In the genomic region with DNA sequence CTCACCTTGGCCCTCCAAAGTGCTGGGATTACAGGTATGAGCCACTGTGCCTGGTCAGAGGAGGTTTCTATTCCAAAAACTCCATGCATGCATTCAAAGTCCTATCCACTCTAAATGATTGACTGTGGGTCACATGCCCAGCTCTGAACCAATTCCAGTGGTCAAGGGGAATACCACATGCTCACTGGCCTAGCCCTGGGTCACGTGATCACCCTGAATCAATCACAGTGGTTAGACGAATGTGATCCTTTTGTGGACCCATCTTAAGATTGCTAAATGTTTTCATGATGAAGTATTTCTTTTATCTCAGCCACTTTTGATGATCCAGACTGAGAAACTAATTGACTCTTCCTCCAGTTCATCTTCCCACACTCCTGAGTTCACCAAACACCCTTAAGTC, we compare ENCODE assay signal across 25 cellular contexts.
"Had no signal": no experiment of that assay in that cellular context is flagged by ENCODE, and none has a peak within 500 bp of the region (broad histone marks: within the 10 kb centered on the region; RNA-seq: fewer than 3 reads in every experiment).

No MANE protein-coding gene starts in this region.

- H3K4me1 Mint-ChIP-seq: activated CD4-positive, alpha-beta memory T cell treated with anti-CD3 and anti-CD28 coated beads, Interleukin-2, amount 10 ng/mL, durations not matched to agents 7 days and 5 days; activated CD4-positive, alpha-beta T cell treated with anti-CD3 and anti-CD28 coated beads, Interleukin-2, amount 10 ng/mL, durations not matched to agents 7 days and 5 days; activated naive CD4-positive, alpha-beta T cell treated with anti-CD3 and anti-CD28 coated beads, Interleukin-2, amount 10 ng/mL, durations not matched to agents 7 days and 5 days; activated naive CD8-positive, alpha-beta T cell treated with anti-CD3 and anti-CD28 coated beads, Interleukin-2, amount 10 ng/mL, durations not matched to agents 7 days and 5 days had no signal

- H3K9me3 Mint-ChIP-seq: activated CD4-positive, alpha-beta memory T cell treated with anti-CD3 and anti-CD28 coated beads, Interleukin-2, amount 10 ng/mL, durations not matched to agents 7 days and 5 days; activated CD4-positive, alpha-beta T cell treated with anti-CD3 and anti-CD28 coated beads, Interleukin-2, amount 10 ng/mL, durations not matched to agents 7 days and 5 days; activated naive CD4-positive, alpha-beta T cell treated with anti-CD3 and anti-CD28 coated beads, Interleukin-2, amount 10 ng/mL, durations not matched to agents 7 days and 5 days; activated T-cell treated with anti-CD3 and anti-CD28 coated beads, Interleukin-2, amount 50 U/mL, for 24 hours had no signal

- H3K4me3 Mint-ChIP-seq: activated CD4-positive, alpha-beta memory T cell treated with anti-CD3 and anti-CD28 coated beads, Interleukin-2, amount 10 ng/mL, durations not matched to agents 7 days and 5 days; activated CD4-positive, alpha-beta T cell treated with anti-CD3 and anti-CD28 coated beads, Interleukin-2, amount 10 ng/mL, durations not matched to agents 7 days and 5 days; activated naive CD4-positive, alpha-beta T cell treated with anti-CD3 and anti-CD28 coated beads, Interleukin-2, amount 10 ng/mL, durations not matched to agents 7 days and 5 days; activated naive CD8-positive, alpha-beta T cell treated with anti-CD3 and anti-CD28 coated beads, Interleukin-2, amount 10 ng/mL, durations not matched to agents 7 days and 5 days; activated T-cell treated with anti-CD3 and anti-CD28 coated beads, Interleukin-2, amount 50 U/mL, for 24 hours; activated T-cell treated with anti-CD3 and anti-CD28 coated beads, Interleukin-2, amount 50 U/mL, for 72 hours had no signal

- H3K27ac Mint-ChIP-seq: activated CD4-positive, alpha-beta memory T cell treated with anti-CD3 and anti-CD28 coated beads, Interleukin-2, amount 10 ng/mL, durations not matched to agents 7 days and 5 days; activated CD4-positive, alpha-beta T cell treated with anti-CD3 and anti-CD28 coated beads, Interleukin-2, amount 10 ng/mL, durations not matched to agents 7 days and 5 days; activated naive CD4-positive, alpha-beta T cell treated with anti-CD3 and anti-CD28 coated beads, Interleukin-2, amount 10 ng/mL, durations not matched to agents 7 days and 5 days; activated naive CD4-positive, alpha-beta T cell treated with anti-CD3 and anti-CD28 coated beads, Interleukin-2, amount 50 U/mL, for 72 hours; activated naive CD8-positive, alpha-beta T cell treated with anti-CD3 and anti-CD28 coated beads, Interleukin-2, amount 10 ng/mL, durations not matched to agents 7 days and 5 days; activated T-cell treated with anti-CD3 and anti-CD28 coated beads, Interleukin-2, amount 50 U/mL, for 24 hours; activated T-cell treated with anti-CD3 and anti-CD28 coated beads, Interleukin-2, amount 50 U/mL, for 72 hours had no signal

- H3K36me3 ChIP-seq: ascending aorta, breast epithelium, cardiac muscle cell, colonic mucosa had no signal

- H3K9me3 ChIP-seq: breast epithelium, colonic mucosa had no signal

- DNase-seq: activated CD4-positive, alpha-beta memory T cell treated with anti-CD3 and anti-CD28 coated beads, Interleukin-2, amount 10 ng/mL, durations not matched to agents 7 days and 5 days; activated CD4-positive, alpha-beta T cell treated with anti-CD3 and anti-CD28 coated beads for 1 hour; activated CD4-positive, alpha-beta T cell treated with anti-CD3 and anti-CD28 coated beads for 4 hours; activated CD4-positive, alpha-beta T cell treated with anti-CD3 and anti-CD28 coated beads, Interleukin-2, amount 10 ng/mL, durations not matched to agents 7 days and 5 days; activated CD4-positive, alpha-beta T cell treated with anti-CD3 and anti-CD28 coated beads, Interleukin-2, amount 50 U/mL, for 4 hours; activated CD8-positive, alpha-beta memory T cell treated with anti-CD3 and anti-CD28 coated beads, Interleukin-2, amount 50 U/mL, for 48 hours; activated gamma-delta T cell; activated naive CD4-positive, alpha-beta T cell; activated naive CD4-positive, alpha-beta T cell treated with anti-CD3 and anti-CD28 coated beads, Interleukin-2, amount 10 ng/mL, durations not matched to agents 7 days and 5 days; activated naive CD8-positive, alpha-beta T cell treated with anti-CD3 and anti-CD28 coated beads, Interleukin-2, amount 10 ng/mL, durations not matched to agents 7 days and 5 days; activated T-cell treated with anti-CD3 and anti-CD28 coated beads for 4 hours; activated T-cell treated with anti-CD3 and anti-CD28 coated beads, Interleukin-2, amount 50 U/mL, for 24 hours; activated T-cell treated with anti-CD3 and anti-CD28 coated beads, Interleukin-2, amount 50 U/mL, for 72 hours; central memory CD4-positive, alpha-beta T cell; cerebellar nuclear complex; colonic mucosa; effector CD8-positive, alpha-beta T cell; foreskin fibroblast; head of caudate nucleus; T-helper 2 cell had no signal

- H3K4me1 ChIP-seq: ascending aorta, breast epithelium, colonic mucosa had no signal

- H3K36me3 Mint-ChIP-seq: activated naive CD4-positive, alpha-beta T cell treated with anti-CD3 and anti-CD28 coated beads, Interleukin-2, amount 10 ng/mL, durations not matched to agents 7 days and 5 days; activated naive CD4-positive, alpha-beta T cell treated with anti-CD3 and anti-CD28 coated beads, Interleukin-2, amount 50 U/mL, for 72 hours; activated naive CD8-positive, alpha-beta T cell treated with anti-CD3 and anti-CD28 coated beads, Interleukin-2, amount 10 ng/mL, durations not matched to agents 7 days and 5 days; brain had no signal

- ATAC-seq: activated naive CD4-positive, alpha-beta T cell treated with anti-CD3 and anti-CD28 coated beads, Interleukin-2, amount 50 U/mL, for 72 hours; activated T-cell treated with anti-CD3 and anti-CD28 coated beads, Interleukin-2, amount 50 U/mL, for 72 hours had no signal

- H3K27me3 ChIP-seq: ascending aorta, breast epithelium, cardiac muscle cell, colonic mucosa had no signal

- H3K27me3 Mint-ChIP-seq: activated naive CD8-positive, alpha-beta T cell treated with anti-CD3 and anti-CD28 coated beads, Interleukin-2, amount 10 ng/mL, durations not matched to agents 7 days and 5 days had no signal

- H3K27ac ChIP-seq: ascending aorta, breast epithelium, cardiac muscle cell, colonic mucosa had no signal

- H3K4me3 ChIP-seq: ascending aorta, breast epithelium, cardiac muscle cell, colonic mucosa had no signal
